Comparison of ENCODE assay signal across 9 cellular contexts in the genomic region with DNA sequence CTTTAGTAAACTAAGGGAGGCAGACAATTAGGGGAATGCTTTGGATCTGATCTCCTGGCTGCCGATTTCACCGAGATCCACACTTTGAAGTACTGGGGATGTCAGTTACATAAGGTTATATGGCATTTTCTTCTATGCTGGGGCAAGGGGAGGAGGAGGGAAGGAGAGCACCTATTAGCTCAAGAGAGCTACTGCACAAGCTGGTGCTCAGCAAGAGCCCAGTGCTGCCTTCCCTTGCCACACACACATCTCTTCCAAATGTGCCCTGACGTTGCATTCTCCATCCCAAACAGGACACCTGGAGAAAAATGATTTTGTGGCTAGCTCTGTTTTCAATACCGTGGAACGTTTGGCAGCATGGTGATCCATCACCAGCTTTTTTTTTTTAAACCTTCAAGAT.
"Had no signal": no experiment of that assay in that cellular context is flagged by ENCODE, and none has a peak within 500 bp of the region (broad histone marks: within the 10 kb centered on the region; RNA-seq: fewer than 3 reads in every experiment).

No MANE protein-coding gene starts in this region.

- H3K27ac ChIP-seq: GM23248 had no signal

- H3K9me3 Mint-ChIP-seq: GM23338, H9 had no signal

- H3K9me3 ChIP-seq: HAP-1 had no signal

- H3K4me2 ChIP-seq: GM23338 had no signal

- H3K4me3 ChIP-seq: GM23248, GM23338, HAP-1 had no signal

- H3K36me3 ChIP-seq: HAP-1 had no signal

- ATAC-seq: GM23338, HCT116 had no signal

- H3K27ac Mint-ChIP-seq: GM23338, H9, HFFc6 had no signal

- H3K4me1 ChIP-seq: HAP-1 had no signal

- DNase-seq: GM23248, GOT3, H7, H9, HCEC 1CT, HFFc6 had no signal

- H3K4me3 Mint-ChIP-seq: GM23338, H9, HFFc6 had no signal

- H2AFZ ChIP-seq: GM23248, GM23338 had no signal

- H3K9ac ChIP-seq: GM23248 had no signal
